ENCODE assay signal across 9 cellular contexts in the genomic region with DNA sequence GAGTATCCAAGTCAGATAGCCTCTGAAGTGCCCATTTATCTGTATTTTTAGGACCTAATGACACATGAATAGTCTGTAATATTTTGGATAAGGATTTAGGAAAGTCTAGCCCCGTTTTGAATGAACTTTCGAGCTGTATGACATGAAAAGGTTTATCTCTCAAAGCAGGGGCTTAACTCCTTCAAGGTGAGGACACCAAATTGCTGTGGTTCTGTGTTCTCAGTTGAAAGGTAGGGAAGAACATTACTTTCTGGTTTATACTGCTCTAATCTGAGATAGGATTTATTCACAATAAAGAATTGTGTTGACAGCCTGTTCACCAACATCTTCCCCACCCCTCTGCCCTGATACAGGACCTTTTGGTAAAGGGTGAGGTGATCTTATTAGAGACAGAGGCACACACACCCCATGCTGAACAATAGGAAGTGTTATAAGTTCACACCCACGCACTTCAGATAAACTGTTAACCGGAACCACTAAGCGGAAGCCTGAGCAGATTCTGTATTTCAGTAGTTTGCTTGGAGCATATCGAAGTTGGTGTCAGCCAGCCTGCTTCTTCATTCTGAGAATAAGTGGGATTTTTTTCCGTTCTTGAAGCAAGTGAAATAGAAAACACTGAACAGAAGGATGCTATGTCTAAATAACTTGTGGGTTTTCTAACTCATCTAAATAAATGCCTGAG.
A peak's percentile ranks its signal among the peaks of the same experiment; 100 is the strongest.
DNase-seq lines count a peak whose midpoint lies in the region; ATAC-seq and TF ChIP-seq lines count a peak whose summit lies in the region.
"Had no signal": no experiment of that assay in that cellular context is flagged by ENCODE, and none has a peak within 500 bp of the region (broad histone marks: within the 10 kb centered on the region; RNA-seq: fewer than 3 reads in every experiment).

No MANE protein-coding gene starts in this region.

- TF ChIP-seq POLR2A in Peyer's patch (IDR thresholded peaks at IDR 0.05), result no peak

- no peaks in the 10 kb centered on the region for H3K4me1 ChIP-seq in Peyer's patch
- H3K4me1 ChIP-seq: parathyroid adenoma had no signal

- no peak for TF ChIP-seq CTCF in GM12864 (IDR thresholded peaks at IDR 0.05; ENCODE audit: low read depth, low read length, missing control alignments)
- no peak for TF ChIP-seq CTCF in Peyer's patch (IDR thresholded peaks at IDR 0.05)

- H3K36me3 ChIP-seq in Peyer's patch, result no peaks in the 10 kb centered on the region

- H3K27ac ChIP-seq in Peyer's patch, result peak overlapping the region in 2 of 4 donors; percentile 4 to 13
- H3K27ac ChIP-seq: parathyroid adenoma had no signal

- H3K27me3 ChIP-seq in Peyer's patch, result no peaks in the 10 kb centered on the region

- ATAC-seq in GM21737 (IDR thresholded peaks at IDR 0.05; ENCODE audit: unreplicated experiment), result peak; percentile 94

- DNase-seq in GM12864 (ENCODE audit: low read depth) (peak; percentile 76), Peyer's patch (peak in 2 of 3 donors; percentile 60 to 61), NCI-H1417 treated with DMSO at 0.1 percent for 48 hours (lab: John Stamatoyannopoulos, UW) (no peak), NCI-H187 (lab: John Stamatoyannopoulos, UW) (no peak), H4 (ENCODE audit: low spot score) (no peak)
- peak; percentile 35 for DNase-seq in central memory CD4-positive, alpha-beta T cell
- DNase-seq in stimulated activated CD8-positive, alpha-beta memory T cell treated with anti-CD3 and anti-CD28 coated beads, Interleukin-7, amount 100 ng/mL, for 4 hours (ENCODE audit: low read depth in 2 of 2), result peak; percentile 28 to 64

- H3K9me3 ChIP-seq in Peyer's patch, result no peaks in the 10 kb centered on the region

- H3K4me3 ChIP-seq in GM12864 (ENCODE audit: low read depth, low read length) (no peak overlapping the region), Peyer's patch (no peak overlapping the region)

Comparison
In these comparisons a context has a peak if more than half of its experiments do, and no peak if none do; other contexts are left out.
1. DNase-seq: peak in GM12864 (single experiment), Peyer's patch (2 of 3), central memory CD4-positive, alpha-beta T cell (single experiment) and stimulated activated CD8-positive, alpha-beta memory T cell treated with anti-CD3 and anti-CD28 coated beads, Interleukin-7, amount 100 ng/mL, for 4 hours (2 of 2); none in NCI-H1417 treated with DMSO at 0.1 percent for 48 hours (single experiment), NCI-H187 (0 of 2) and H4 (single experiment).